ENCODE assay signal across 15 cellular contexts in genomic region chr1:15883326-15883725, GRCh38. TPM values are rescaled to one million over a fixed set of nuclear protein-coding genes. Genes with fewer than 3 reads are reported as not detected.
DNase-seq lines count a peak whose midpoint lies in the region; ATAC-seq and TF ChIP-seq lines count a peak whose summit lies in the region.
"Had no signal": no experiment of that assay in that cellular context is flagged by ENCODE, and none has a peak within 500 bp of the region (broad histone marks: within the 10 kb centered on the region; RNA-seq: fewer than 3 reads in every experiment).

No MANE protein-coding gene starts in this region.

- H2AFZ ChIP-seq in PC-9: no peak overlapping the region

- no peak for TF ChIP-seq EP300 in esophagus muscularis mucosa (IDR thresholded peaks at IDR 0.05)

- H3K4me3 ChIP-seq in PC-9 (no peak overlapping the region), esophagus muscularis mucosa (no peak overlapping the region), subcutaneous abdominal adipose tissue (ENCODE audit: low read depth in 1 of 5, low read length in 5 of 5) (no peak overlapping the region)
- H3K4me3 ChIP-seq: lung had no signal

- peaks cover 68% of the 10 kb centered on the region for H3K4me1 Mint-ChIP-seq in activated naive CD4-positive, alpha-beta T cell treated with anti-CD3 and anti-CD28 coated beads for 36 hours (ENCODE audit: low read depth)

- H3K4me2 ChIP-seq in PC-9: no peak overlapping the region

- no peaks in the 10 kb centered on the region for H3K9me2 ChIP-seq in PC-9 (ENCODE audit: insufficient read depth)

- no peak overlapping the region for H3K9ac ChIP-seq in subcutaneous abdominal adipose tissue (ENCODE audit: low read length in 5 of 5)

- TF ChIP-seq POLR2A in esophagus muscularis mucosa (IDR thresholded peaks at IDR 0.05; ENCODE audit: low read depth): no peak

- POLR2A ChIA-PET in PC-9 (lab: Charles Lee; ENCODE audit: unreplicated experiment): interaction anchor here (0.7 kb wide), 1 partner anchor 66 kb away, joined by 5 read pairs; no protein-coding TSS in a partner anchor

- H3K4me1 ChIP-seq in PC-9 (replicated peaks; ENCODE audit: insufficient read depth) (peaks cover 23% of the 10 kb centered on the region), esophagus muscularis mucosa (peaks cover 32 to 79% (median 61%) of the 10 kb centered on the region in 4 donors), subcutaneous abdominal adipose tissue (ENCODE audit: control insufficient read depth in 5 of 5, insufficient read depth in 5 of 5, low read length in 5 of 5) (peaks cover 4 to 43% (median 40%) of the 10 kb centered on the region in 5 donors)

- no peak for DNase-seq in activated naive CD4-positive, alpha-beta T cell treated with anti-CD3 and anti-CD28 coated beads for 36 hours
- DNase-seq in activated naive CD4-positive, alpha-beta T cell treated with Interleukin-2 at 50 U/mL for 16 hours: no peak
- no peak for DNase-seq in PC-9
- DNase-seq in esophagus muscularis mucosa (ENCODE audit: extremely low spot score): peak; percentile 77
- DNase-seq in stimulated activated CD4-positive, alpha-beta T cell treated with anti-CD3 and anti-CD28 coated beads, Interleukin-4, amount 100 ng/mL, for 24 hours: no peak
- DNase-seq: amniotic stem cell; effector memory CD4-positive, alpha-beta T cell; NCI-H2081; Right ventricle myocardium superior; trophoblast cell had no signal

- H3K4me3 Mint-ChIP-seq in activated naive CD4-positive, alpha-beta T cell treated with anti-CD3 and anti-CD28 coated beads for 36 hours: no peak overlapping the region

- H3K27me3 ChIP-seq in PC-9 (ENCODE audit: insufficient read depth, low read depth) (no peaks in the 10 kb centered on the region), esophagus muscularis mucosa (no peaks in the 10 kb centered on the region), subcutaneous abdominal adipose tissue (ENCODE audit: control insufficient read depth in 5 of 5, insufficient read depth in 4 of 5, low read length in 5 of 5) (no peaks in the 10 kb centered on the region)

- peak overlapping the region; percentile 40 for H3K27ac Mint-ChIP-seq in activated naive CD4-positive, alpha-beta T cell treated with anti-CD3 and anti-CD28 coated beads for 36 hours

- H4K20me1 ChIP-seq in PC-9 (ENCODE audit: insufficient read depth): peaks cover 25% of the 10 kb centered on the region

- no peak for ATAC-seq in HG03159 (IDR thresholded peaks at IDR 0.05; ENCODE audit: unreplicated experiment)
- no peak for ATAC-seq in HG02571 (IDR thresholded peaks at IDR 0.05; ENCODE audit: unreplicated experiment)
- ATAC-seq: HepG2 had no signal

- H3F3A ChIP-seq in PC-9 (ENCODE audit: insufficient read depth, low read depth): peaks cover 20% of the 10 kb centered on the region

- no peaks in the 10 kb centered on the region for H3K9me3 Mint-ChIP-seq in activated naive CD4-positive, alpha-beta T cell treated with anti-CD3 and anti-CD28 coated beads for 36 hours

- no peaks in the 10 kb centered on the region for H3K9me3 ChIP-seq in PC-9 (ENCODE audit: insufficient read depth, low read depth)
- H3K9me3 ChIP-seq in esophagus muscularis mucosa: no peaks in the 10 kb centered on the region
- H3K9me3 ChIP-seq in subcutaneous abdominal adipose tissue (ENCODE audit: control insufficient read depth in 5 of 5, low read length in 5 of 5): no peaks in the 10 kb centered on the region

- 89% methylated on average over 6 of the region's 6 CpGs for whole genome bisulfite sequencing in esophagus muscularis mucosa

- H3K27me3 Mint-ChIP-seq in activated naive CD4-positive, alpha-beta T cell treated with anti-CD3 and anti-CD28 coated beads for 36 hours (ENCODE audit: low read depth): no peaks in the 10 kb centered on the region

- no TSS peak for BruUV-seq in PC-9 (replicated peaks; lab: Mats Ljungman, UMichigan)

- H3K36me3 ChIP-seq in PC-9 (ENCODE audit: low read depth) (0 out of 2 replicates have a peak, but pooled peaks cover 5% of the 10 kb centered on the region), esophagus muscularis mucosa (peaks cover 0 to 8% (median 2%) of the 10 kb centered on the region in 4 donors), subcutaneous abdominal adipose tissue (ENCODE audit: control insufficient read depth in 5 of 5, insufficient read depth in 5 of 5, low read length in 5 of 5) (peaks cover 0 to 3% (median 0%) of the 10 kb centered on the region in 5 donors)

- CTCF ChIA-PET in activated naive CD4-positive, alpha-beta T cell treated with anti-CD3 and anti-CD28 coated beads for 36 hours (lab: Charles Lee): interaction anchor here (0.9 to 1.3 kb wide), 3 partner anchors 15 to 68 kb away, joined by 3 to 8 read pairs (median 3); no protein-coding TSS in a partner anchor
- CTCF ChIA-PET in PC-9 (lab: Charles Lee): interaction anchor here (0.6 kb wide), 1 partner anchor 41 kb away, joined by 4 read pairs; no protein-coding TSS in a partner anchor

- H3K27ac ChIP-seq in PC-9 (peak overlapping the region; percentile 34), esophagus muscularis mucosa (replicated peaks in 1 of 4) (peak overlapping the region in 1 of 4 donors; percentile 31), subcutaneous abdominal adipose tissue (ENCODE audit: low read depth, low read length) (peak overlapping the region; percentile 45)

- H3K79me2 ChIP-seq in PC-9 (ENCODE audit: low read depth): peaks cover 98% of the 10 kb centered on the region

- intact Hi-C loops in activated naive CD4-positive, alpha-beta T cell treated with anti-CD3 and anti-CD28 coated beads for 36 hours (cut with micrococcal nuclease): no loop called here
- intact Hi-C loops in PC-9 (cut with micrococcal nuclease; ENCODE audit: unreplicated experiment) (no loop called here), esophagus muscularis mucosa (cut with DNase I) (no loop called here)

- TF ChIP-seq CTCF in PC-9 (conservative IDR thresholded peaks at IDR 0.05) (no peak), esophagus muscularis mucosa (IDR thresholded peaks at IDR 0.05) (no peak)

- H3K36me3 Mint-ChIP-seq in activated naive CD4-positive, alpha-beta T cell treated with anti-CD3 and anti-CD28 coated beads for 36 hours (ENCODE audit: low read depth): peaks cover 13% of the 10 kb centered on the region

RNA-seq across cellular contexts. Expression of gene SPEN, which starts 35.8 kb away (rescaled TPM):
- total RNA-seq in activated naive CD4-positive, alpha-beta T cell treated with anti-CD3 and anti-CD28 coated beads for 36 hours: 10 to 100 TPM; 30.7 to 33.7 TPM
- 44.9 and 46.8 TPM in 2 replicates for total RNA-seq in PC-9 (2021)
- 10 to 100 TPM; 34.6 to 49.9 (median 44.7) TPM for total RNA-seq in esophagus muscularis mucosa
